In the genomic region with DNA sequence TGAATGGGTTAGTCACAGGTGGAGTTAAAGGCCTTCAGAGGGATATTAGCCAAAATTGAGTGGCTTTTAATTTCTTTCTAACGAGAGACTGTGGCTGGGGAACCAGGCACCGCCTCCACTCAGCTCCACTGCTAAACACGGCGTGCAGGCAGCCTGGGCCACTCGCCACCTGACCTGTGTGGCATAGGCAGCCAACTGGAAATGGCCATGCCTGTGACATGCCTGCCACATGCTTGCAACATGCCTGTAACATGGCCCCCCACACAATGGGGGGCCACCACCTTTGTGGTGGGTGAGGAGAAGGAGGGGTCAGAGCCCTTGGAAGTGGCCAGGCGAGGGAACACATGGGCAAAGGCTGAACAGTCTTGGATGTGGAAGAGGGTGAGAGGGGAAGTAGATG, we compare ENCODE assay signal across 1 cellular context.
TF ChIP-seq lines count a peak whose summit lies in the region.

No MANE protein-coding gene starts in this region.

TF ChIP-seq in GM23338, 12 proteins besides CTCF, POLR2A, EP300 and RAD21:
- TF ChIP-seq, protein P1, sequence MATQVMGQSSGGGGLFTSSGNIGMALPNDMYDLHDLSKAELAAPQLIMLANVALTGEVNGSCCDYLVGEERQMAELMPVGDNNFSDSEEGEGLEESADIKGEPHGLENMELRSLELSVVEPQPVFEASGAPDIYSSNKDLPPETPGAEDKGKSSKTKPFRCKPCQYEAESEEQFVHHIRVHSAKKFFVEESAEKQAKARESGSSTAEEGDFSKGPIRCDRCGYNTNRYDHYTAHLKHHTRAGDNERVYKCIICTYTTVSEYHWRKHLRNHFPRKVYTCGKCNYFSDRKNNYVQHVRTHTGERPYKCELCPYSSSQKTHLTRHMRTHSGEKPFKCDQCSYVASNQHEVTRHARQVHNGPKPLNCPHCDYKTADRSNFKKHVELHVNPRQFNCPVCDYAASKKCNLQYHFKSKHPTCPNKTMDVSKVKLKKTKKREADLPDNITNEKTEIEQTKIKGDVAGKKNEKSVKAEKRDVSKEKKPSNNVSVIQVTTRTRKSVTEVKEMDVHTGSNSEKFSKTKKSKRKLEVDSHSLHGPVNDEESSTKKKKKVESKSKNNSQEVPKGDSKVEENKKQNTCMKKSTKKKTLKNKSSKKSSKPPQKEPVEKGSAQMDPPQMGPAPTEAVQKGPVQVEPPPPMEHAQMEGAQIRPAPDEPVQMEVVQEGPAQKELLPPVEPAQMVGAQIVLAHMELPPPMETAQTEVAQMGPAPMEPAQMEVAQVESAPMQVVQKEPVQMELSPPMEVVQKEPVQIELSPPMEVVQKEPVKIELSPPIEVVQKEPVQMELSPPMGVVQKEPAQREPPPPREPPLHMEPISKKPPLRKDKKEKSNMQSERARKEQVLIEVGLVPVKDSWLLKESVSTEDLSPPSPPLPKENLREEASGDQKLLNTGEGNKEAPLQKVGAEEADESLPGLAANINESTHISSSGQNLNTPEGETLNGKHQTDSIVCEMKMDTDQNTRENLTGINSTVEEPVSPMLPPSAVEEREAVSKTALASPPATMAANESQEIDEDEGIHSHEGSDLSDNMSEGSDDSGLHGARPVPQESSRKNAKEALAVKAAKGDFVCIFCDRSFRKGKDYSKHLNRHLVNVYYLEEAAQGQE (IDR thresholded peaks at IDR 0.05; ENCODE audit: unreplicated experiment): no peak
- TF ChIP-seq STAT1 (IDR thresholded peaks at IDR 0.05; ENCODE audit: unreplicated experiment) (no peak), EZH2 (IDR thresholded peaks at IDR 0.05; ENCODE audit: low read depth, unreplicated experiment) (no peak), ZNF114 (CRISPR knock-in tag; IDR thresholded peaks at IDR 0.05) (no peak), NANOG (IDR thresholded peaks at IDR 0.05; ENCODE audit: borderline replicate concordance) (no peak), JUNB (IDR thresholded peaks at IDR 0.05; ENCODE audit: unreplicated experiment) (no peak), ZNF331 (CRISPR knock-in tag; IDR thresholded peaks at IDR 0.05; ENCODE audit: low read depth) (no peak), POLR2AphosphoS5 (IDR thresholded peaks at IDR 0.05; ENCODE audit: low read depth) (no peak), CREB1 (CRISPR knock-in tag; IDR thresholded peaks at IDR 0.05; ENCODE audit: low read depth) (no peak)
- TF ChIP-seq, protein P2, sequence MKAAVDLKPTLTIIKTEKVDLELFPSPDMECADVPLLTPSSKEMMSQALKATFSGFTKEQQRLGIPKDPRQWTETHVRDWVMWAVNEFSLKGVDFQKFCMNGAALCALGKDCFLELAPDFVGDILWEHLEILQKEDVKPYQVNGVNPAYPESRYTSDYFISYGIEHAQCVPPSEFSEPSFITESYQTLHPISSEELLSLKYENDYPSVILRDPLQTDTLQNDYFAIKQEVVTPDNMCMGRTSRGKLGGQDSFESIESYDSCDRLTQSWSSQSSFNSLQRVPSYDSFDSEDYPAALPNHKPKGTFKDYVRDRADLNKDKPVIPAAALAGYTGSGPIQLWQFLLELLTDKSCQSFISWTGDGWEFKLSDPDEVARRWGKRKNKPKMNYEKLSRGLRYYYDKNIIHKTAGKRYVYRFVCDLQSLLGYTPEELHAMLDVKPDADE (IDR thresholded peaks at IDR 0.05): no peak
- TF ChIP-seq, protein P3, sequence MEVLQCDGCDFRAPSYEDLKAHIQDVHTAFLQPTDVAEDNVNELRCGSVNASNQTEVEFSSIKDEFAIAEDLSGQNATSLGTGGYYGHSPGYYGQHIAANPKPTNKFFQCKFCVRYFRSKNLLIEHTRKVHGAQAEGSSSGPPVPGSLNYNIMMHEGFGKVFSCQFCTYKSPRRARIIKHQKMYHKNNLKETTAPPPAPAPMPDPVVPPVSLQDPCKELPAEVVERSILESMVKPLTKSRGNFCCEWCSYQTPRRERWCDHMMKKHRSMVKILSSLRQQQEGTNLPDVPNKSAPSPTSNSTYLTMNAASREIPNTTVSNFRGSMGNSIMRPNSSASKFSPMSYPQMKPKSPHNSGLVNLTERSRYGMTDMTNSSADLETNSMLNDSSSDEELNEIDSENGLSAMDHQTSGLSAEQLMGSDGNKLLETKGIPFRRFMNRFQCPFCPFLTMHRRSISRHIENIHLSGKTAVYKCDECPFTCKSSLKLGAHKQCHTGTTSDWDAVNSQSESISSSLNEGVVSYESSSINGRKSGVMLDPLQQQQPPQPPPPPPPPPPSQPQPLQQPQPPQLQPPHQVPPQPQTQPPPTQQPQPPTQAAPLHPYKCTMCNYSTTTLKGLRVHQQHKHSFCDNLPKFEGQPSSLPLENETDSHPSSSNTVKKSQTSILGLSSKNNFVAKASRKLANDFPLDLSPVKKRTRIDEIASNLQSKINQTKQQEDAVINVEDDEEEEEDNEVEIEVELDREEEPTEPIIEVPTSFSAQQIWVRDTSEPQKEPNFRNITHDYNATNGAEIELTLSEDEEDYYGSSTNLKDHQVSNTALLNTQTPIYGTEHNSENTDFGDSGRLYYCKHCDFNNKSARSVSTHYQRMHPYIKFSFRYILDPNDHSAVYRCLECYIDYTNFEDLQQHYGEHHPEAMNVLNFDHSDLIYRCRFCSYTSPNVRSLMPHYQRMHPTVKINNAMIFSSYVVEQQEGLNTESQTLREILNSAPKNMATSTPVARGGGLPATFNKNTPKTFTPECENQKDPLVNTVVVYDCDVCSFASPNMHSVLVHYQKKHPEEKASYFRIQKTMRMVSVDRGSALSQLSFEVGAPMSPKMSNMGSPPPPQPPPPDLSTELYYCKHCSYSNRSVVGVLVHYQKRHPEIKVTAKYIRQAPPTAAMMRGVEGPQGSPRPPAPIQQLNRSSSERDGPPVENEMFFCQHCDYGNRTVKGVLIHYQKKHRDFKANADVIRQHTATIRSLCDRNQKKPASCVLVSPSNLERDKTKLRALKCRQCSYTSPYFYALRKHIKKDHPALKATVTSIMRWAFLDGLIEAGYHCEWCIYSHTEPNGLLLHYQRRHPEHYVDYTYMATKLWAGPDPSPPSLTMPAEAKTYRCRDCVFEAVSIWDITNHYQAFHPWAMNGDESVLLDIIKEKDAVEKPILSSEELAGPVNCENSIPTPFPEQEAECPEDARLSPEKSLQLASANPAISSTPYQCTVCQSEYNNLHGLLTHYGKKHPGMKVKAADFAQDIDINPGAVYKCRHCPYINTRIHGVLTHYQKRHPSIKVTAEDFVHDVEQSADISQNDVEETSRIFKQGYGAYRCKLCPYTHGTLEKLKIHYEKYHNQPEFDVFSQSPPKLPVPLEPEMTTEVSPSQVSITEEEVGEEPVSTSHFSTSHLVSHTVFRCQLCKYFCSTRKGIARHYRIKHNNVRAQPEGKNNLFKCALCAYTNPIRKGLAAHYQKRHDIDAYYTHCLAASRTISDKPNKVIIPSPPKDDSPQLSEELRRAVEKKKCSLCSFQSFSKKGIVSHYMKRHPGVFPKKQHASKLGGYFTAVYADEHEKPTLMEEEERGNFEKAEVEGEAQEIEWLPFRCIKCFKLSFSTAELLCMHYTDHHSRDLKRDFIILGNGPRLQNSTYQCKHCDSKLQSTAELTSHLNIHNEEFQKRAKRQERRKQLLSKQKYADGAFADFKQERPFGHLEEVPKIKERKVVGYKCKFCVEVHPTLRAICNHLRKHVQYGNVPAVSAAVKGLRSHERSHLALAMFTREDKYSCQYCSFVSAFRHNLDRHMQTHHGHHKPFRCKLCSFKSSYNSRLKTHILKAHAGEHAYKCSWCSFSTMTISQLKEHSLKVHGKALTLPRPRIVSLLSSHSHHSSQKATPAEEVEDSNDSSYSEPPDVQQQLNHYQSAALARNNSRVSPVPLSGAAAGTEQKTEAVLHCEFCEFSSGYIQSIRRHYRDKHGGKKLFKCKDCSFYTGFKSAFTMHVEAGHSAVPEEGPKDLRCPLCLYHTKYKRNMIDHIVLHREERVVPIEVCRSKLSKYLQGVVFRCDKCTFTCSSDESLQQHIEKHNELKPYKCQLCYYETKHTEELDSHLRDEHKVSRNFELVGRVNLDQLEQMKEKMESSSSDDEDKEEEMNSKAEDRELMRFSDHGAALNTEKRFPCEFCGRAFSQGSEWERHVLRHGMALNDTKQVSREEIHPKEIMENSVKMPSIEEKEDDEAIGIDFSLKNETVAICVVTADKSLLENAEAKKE (CRISPR knock-in tag; IDR thresholded peaks at IDR 0.05): no peak
